Comparison of ENCODE assay signal across 8 cellular contexts in the genomic region with DNA sequence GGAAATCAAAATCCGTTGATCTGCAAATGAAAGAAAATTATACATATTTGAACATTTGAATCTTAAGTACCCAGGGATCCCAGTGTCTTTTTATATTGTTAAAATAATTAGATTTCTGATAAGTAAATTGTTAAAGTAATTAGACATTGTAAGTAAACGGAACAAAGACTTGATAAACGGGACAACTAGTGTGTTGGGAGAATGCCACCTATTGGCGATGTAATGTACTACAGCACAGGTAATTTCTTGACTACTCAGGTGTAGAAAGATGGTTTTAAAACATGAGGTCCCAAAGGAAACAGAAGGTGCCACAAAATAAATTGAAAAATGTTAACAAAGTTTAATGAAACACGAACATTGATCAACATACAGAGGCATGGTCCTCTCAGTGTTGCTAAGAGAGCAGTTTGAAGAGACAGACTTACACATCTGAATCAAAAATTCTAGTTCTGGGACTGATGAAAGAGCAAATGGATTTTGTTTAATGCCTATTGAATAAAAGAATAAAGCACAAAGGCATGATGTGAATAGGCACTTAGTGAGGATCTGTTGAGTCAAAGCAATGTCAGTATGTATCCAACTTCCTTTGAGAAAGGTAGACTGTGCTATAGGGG.
DNase-seq lines count a peak whose midpoint lies in the region; ATAC-seq, FAIRE-seq and TF ChIP-seq lines count a peak whose summit lies in the region.

No MANE protein-coding gene starts in this region.

- H3K4me1 ChIP-seq in ascending aorta (peaks cover 0 to 13% of the 10 kb centered on the region in 2 donors), kidney (ENCODE audit: control insufficient read depth in 1 of 2, insufficient read depth in 1 of 2, low read depth in 1 of 2, low read length in 2 of 2) (no peaks in the 10 kb centered on the region), upper lobe of left lung (no peaks in the 10 kb centered on the region)

- H3K27me3 ChIP-seq in ascending aorta: no peaks in the 10 kb centered on the region
- no peaks in the 10 kb centered on the region for H3K27me3 ChIP-seq in upper lobe of left lung

- peak overlapping the region in 1 of 2 donors; percentile 26 for H3K27ac ChIP-seq in ascending aorta
- no peak overlapping the region for H3K27ac ChIP-seq in kidney (ENCODE audit: low read depth in 2 of 2, low read length in 2 of 2)
- no peak overlapping the region for H3K27ac ChIP-seq in upper lobe of left lung

- H3K36me3 ChIP-seq in ascending aorta: peaks cover 17 to 28% of the 10 kb centered on the region in 2 donors
- no peaks in the 10 kb centered on the region for H3K36me3 ChIP-seq in kidney (ENCODE audit: control insufficient read depth in 1 of 2, insufficient read depth in 2 of 2, low read length in 2 of 2)
- H3K36me3 ChIP-seq in upper lobe of left lung: no peaks in the 10 kb centered on the region

- TF ChIP-seq POLR2A in upper lobe of left lung (IDR thresholded peaks at IDR 0.05): no peak

- H3K9ac ChIP-seq in kidney (ENCODE audit: low read length in 2 of 2): no peak overlapping the region

- peak; percentile 44 to 74 (median 65) for TF ChIP-seq CTCF in ascending aorta (IDR thresholded peaks at IDR 0.05)
- peak; percentile 57 for TF ChIP-seq CTCF in kidney (IDR thresholded peaks at IDR 0.05; ENCODE audit: borderline replicate concordance, extremely low read depth, insufficient read depth)
- TF ChIP-seq CTCF in upper lobe of left lung (IDR thresholded peaks at IDR 0.05): peak; percentile 56 to 73 (median 71)

- DNase-seq in DMS 273 (lab: John Stamatoyannopoulos, UW; ENCODE audit: unreplicated experiment) (peak; percentile 67), GM19238 (ENCODE audit: insufficient read length, low spot score) (peak; percentile 35), NCI-H187 treated with DMSO at 0.1 percent for 48 hours (lab: John Stamatoyannopoulos, UW) (peak; percentile 31), ascending aorta (ENCODE audit: low spot score in 2 of 2) (no peak), kidney (no peak), upper lobe of left lung (no peak), mucosa of gallbladder (ENCODE audit: low spot score) (no peak)

- 24 to 27% methylated on average over 5 of the region's 5 CpGs for WGBS in upper lobe of left lung, 2 donors

- ATAC-seq in upper lobe of left lung (ENCODE audit: low FRiP score in 2 of 2) (no peak), HG03520 (IDR thresholded peaks at IDR 0.05; ENCODE audit: unreplicated experiment) (no peak)

- FAIRE-seq in kidney (lab: Jason Lieb, UNC): peak; percentile 81

- H3K9me3 ChIP-seq in ascending aorta (no peaks in the 10 kb centered on the region), kidney (ENCODE audit: control insufficient read depth in 1 of 2, low read length in 2 of 2) (no peaks in the 10 kb centered on the region), upper lobe of left lung (no peaks in the 10 kb centered on the region)

- no peak for TF ChIP-seq EP300 in upper lobe of left lung (IDR thresholded peaks at IDR 0.05)

- intact Hi-C loops in ascending aorta (cut with DNase I) (loop anchor here (2.0 to 10.0 kb wide), 3 partner anchors 212 to 338 kb away; no protein-coding TSS in a partner anchor), kidney (cut with DNase I) (no loop called here)

- H3K4me3 ChIP-seq in ascending aorta: no peak overlapping the region
- H3K4me3 ChIP-seq in kidney (ENCODE audit: low read length in 2 of 2): no peak overlapping the region
- no peak overlapping the region for H3K4me3 ChIP-seq in upper lobe of left lung

Comparison
In these comparisons a context has a peak if more than half of its experiments do, and no peak if none do; other contexts are left out.
1. DNase-seq: peak in DMS 273 (single experiment), GM19238 (single experiment) and NCI-H187 treated with DMSO at 0.1 percent for 48 hours (single experiment); none in ascending aorta (0 of 2), kidney (single experiment), upper lobe of left lung (0 of 2) and mucosa of gallbladder (single experiment).
2. Peak in every context shown above with its lines, with median percentiles within 50 percentile points of each other: CTCF ChIP-seq.